ENCODE assay signal across 12 cellular contexts in genomic region chr20:38315290-38315966, GRCh38. TPM values are rescaled to one million over a fixed set of nuclear protein-coding genes. Genes with fewer than 3 reads are reported as not detected.
DNase-seq lines count a peak whose midpoint lies in the region; ATAC-seq, FAIRE-seq and TF ChIP-seq lines count a peak whose summit lies in the region.
"Had no signal": no experiment of that assay in that cellular context is flagged by ENCODE, and none has a peak within 500 bp of the region (broad histone marks: within the 10 kb centered on the region; RNA-seq: fewer than 3 reads in every experiment).

No MANE protein-coding gene starts in this region.

- POLR2A ChIA-PET in BJ (lab: Charles Lee) (no interaction called here), K562 (lab: Yijun Ruan, JAX) (interaction anchor here (0.6 kb wide), 2 partner anchors 124 to 852 kb away, joined by 3 read pairs; no protein-coding TSS in a partner anchor)
- POLR2A ChIA-PET in CD8-positive, alpha-beta T cell (lab: Charles Lee), result no interaction called here

- no TSS peak for BruUV-seq in K562 (replicated peaks; lab: Mats Ljungman, UMichigan)

- 0 out of 4 replicates have a peak, but pooled peaks of 1 of the 2 experiments have one; percentile 29 for TF ChIP-seq RAD21 in K562 (CRISPR knock-in tag; conservative IDR thresholded peaks at IDR 0.05 in 1 of 2, IDR thresholded peaks at IDR 0.05 in 1 of 2)

- H3K27ac Mint-ChIP-seq in CD8-positive, alpha-beta T cell, result no peak overlapping the region

- no peak overlapping the region for H3K27ac ChIP-seq in K562 (ENCODE audit: extremely low read depth, low read depth, low read length)
- H3K27ac ChIP-seq in CD8-positive, alpha-beta T cell (ENCODE audit: low read depth, low read length), result no peak overlapping the region

- H3K36me3 ChIP-seq in BJ (ENCODE audit: control insufficient read depth, insufficient read depth, low read length) (no peaks in the 10 kb centered on the region), K562 (ENCODE audit: control insufficient read depth, insufficient read depth, low read length) (no peaks in the 10 kb centered on the region)
- no peaks in the 10 kb centered on the region for H3K36me3 ChIP-seq in CD8-positive, alpha-beta T cell (ENCODE audit: insufficient read depth, low read length)

- CTCF ChIA-PET in BJ (lab: Yijun Ruan, JAX) (interaction anchor here (0.7 to 5.7 kb wide), 12 partner anchors 10 to 151 kb away, joined by 3 to 27 read pairs (median 4); partner anchors contain the start of gene BPI), K562 (lab: Yijun Ruan, JAX; ENCODE audit: low intra/inter-chr PET ratio) (no interaction called here)
- CTCF ChIA-PET in CD8-positive, alpha-beta T cell (lab: Charles Lee), result no interaction called here

- WGBS in K562 (ENCODE audit: insufficient coverage, low coverage, missing lambda C conversion rate), result 0% methylated on average over 3 of the region's 5 CpGs

- no peaks in the 10 kb centered on the region for H3K36me3 Mint-ChIP-seq in CD8-positive, alpha-beta T cell

- no peaks in the 10 kb centered on the region for H3K9me3 ChIP-seq in K562 (replicated peaks; ENCODE audit: control insufficient read depth, insufficient read depth, low read depth, low read length)
- no peaks in the 10 kb centered on the region for H3K9me3 ChIP-seq in CD8-positive, alpha-beta T cell (ENCODE audit: low read length)

- no peak for ATAC-seq in K562
- ATAC-seq in HG02798 (IDR thresholded peaks at IDR 0.05; ENCODE audit: poor library complexity, unreplicated experiment), result no peak
- ATAC-seq in CD8-positive, alpha-beta T cell, result no peak

- H3K9me3 Mint-ChIP-seq in CD8-positive, alpha-beta T cell, result no peaks in the 10 kb centered on the region

- H3K9ac ChIP-seq in K562 (ENCODE audit: insufficient read depth in 1 of 2, low read depth in 2 of 2, low read length in 2 of 2), result no peak overlapping the region

- in situ Hi-C loops in K562 (cut with MboI), result no loop called here

- intact Hi-C loops in K562 (cut with micrococcal nuclease), result no loop called here
- intact Hi-C loops in CD8-positive, alpha-beta T cell (cut with DNase I, micrococcal nuclease), result no loop called here

- H3K4me1 ChIP-seq in K562 (replicated peaks in 1 of 2; ENCODE audit: control insufficient read depth in 2 of 2, insufficient read depth in 2 of 2, low read length in 2 of 2), result no peaks in the 10 kb centered on the region
- no peaks in the 10 kb centered on the region for H3K4me1 ChIP-seq in CD8-positive, alpha-beta T cell (ENCODE audit: insufficient read depth, low read length)

- H3K4me3 ChIP-seq in BJ (ENCODE audit: low read depth, low read length) (no peak overlapping the region), K562 (no peak overlapping the region)
- H3K4me3 ChIP-seq in CD8-positive, alpha-beta T cell (ENCODE audit: low read depth, low read length), result no peak overlapping the region

- no peak overlapping the region for H3K4me2 ChIP-seq in K562 (ENCODE audit: insufficient read depth, low read length)

- DNase-seq in BJ (ENCODE audit: low read depth), result no peak
- peak; percentile 62 for DNase-seq in M059J (ENCODE audit: low read depth)
- no peak for DNase-seq in K562 (ENCODE audit: extremely low read depth in 1 of 4, low spot score in 3 of 4)
- DNase-seq in lung microvascular endothelial cell (ENCODE audit: low read depth in 2 of 2), result peak; percentile 36 to 45
- no peak for DNase-seq in CD8-positive, alpha-beta T cell
- DNase-seq in NCI-H2196 (lab: John Stamatoyannopoulos, UW; ENCODE audit: unreplicated experiment), result no peak
- no peak for DNase-seq in activated CD4-positive, alpha-beta T cell treated with anti-CD3 and anti-CD28 coated beads, Interleukin-2, amount 50 U/mL, for 48 hours
- DNase-seq: cortex of kidney, DMS153, NCI-H1694 treated with DMSO at 0.1 percent for 48 hours, SHP77 treated with DMSO at 0.1 percent for 48 hours had no signal

- TF ChIP-seq EP300 in K562 (IDR thresholded peaks at IDR 0.05; ENCODE audit: low read length), result no peak

- no peak for FAIRE-seq in K562 (lab: Jason Lieb, UNC)

- H3K4me3 Mint-ChIP-seq in CD8-positive, alpha-beta T cell, result no peak overlapping the region

- H3K27me3 ChIP-seq in BJ (ENCODE audit: control insufficient read depth, insufficient read depth, low read length), result peaks cover 9% of the 10 kb centered on the region
- H3K27me3 ChIP-seq in K562 (ENCODE audit: control insufficient read depth in 2 of 2, insufficient read depth in 2 of 2, low read length in 2 of 2), result peaks cover 5 to 24% of the 10 kb centered on the region in 2 experiments; a peak in 4 of 5 replicates
- peaks cover 7% of the 10 kb centered on the region for H3K27me3 ChIP-seq in CD8-positive, alpha-beta T cell (ENCODE audit: insufficient read depth, low read length)

- H3K9me1 ChIP-seq in K562 (ENCODE audit: control insufficient read depth, insufficient read depth, low read length), result no peaks in the 10 kb centered on the region

- H4K20me1 ChIP-seq in K562 (replicated peaks; ENCODE audit: control insufficient read depth, insufficient read depth, low read length), result no peaks in the 10 kb centered on the region

- H3K4me1 Mint-ChIP-seq in CD8-positive, alpha-beta T cell (ENCODE audit: low read depth), result no peaks in the 10 kb centered on the region

- no peaks in the 10 kb centered on the region for H3K79me2 ChIP-seq in K562 (ENCODE audit: control insufficient read depth, insufficient read depth, low read length)

- peaks cover 45% of the 10 kb centered on the region for H3K27me3 Mint-ChIP-seq in CD8-positive, alpha-beta T cell (ENCODE audit: low read depth)

- TF ChIP-seq CTCF in BJ (IDR thresholded peaks at IDR 0.05; ENCODE audit: insufficient read depth, low read depth, low read length), result peak; percentile 41
- 0 out of 6 replicates have a peak, but pooled peaks of 2 of the 3 experiments have one; percentile 12 to 22 for TF ChIP-seq CTCF in K562 (IDR thresholded peaks at IDR 0.05 in 2 of 3, conservative IDR thresholded peaks at IDR 0.05 in 1 of 3; ENCODE audit: insufficient read depth in 2 of 3, low read depth in 1 of 3, low read length in 3 of 3)
- no peak for TF ChIP-seq CTCF in CD8-positive, alpha-beta T cell (IDR thresholded peaks at IDR 0.05)

- no peak for TF ChIP-seq POLR2A in K562 (conservative IDR thresholded peaks at IDR 0.05)

- no peak overlapping the region for H2AFZ ChIP-seq in K562 (ENCODE audit: low read depth, low read length)

RNA-seq across cellular contexts. Expression of gene BPI, which starts 11.5 kb away (rescaled TPM):
- 0.69 and 1.1 TPM in 2 replicates for polyA plus RNA-seq in BJ (2011; rRNA removed)
- 0.38 TPM in 1 of 2 replicates, not detected in the other for polyA minus RNA-seq in BJ (2011; rRNA and poly(A)+ RNA removed)
- 0.91 and 1.5 TPM in 2 replicates for total RNA-seq in M059J (2014; rRNA removed; shearing (Covaris generic))
- not detected in 2 replicates for total RNA-seq in K562 (2011; cell fraction: chromatin; rRNA removed; ENCODE audit: low replicate concordance)
- not detected in 2 replicates for total RNA-seq in K562 (2011; cell fraction: nucleolus; rRNA removed)
- total RNA-seq in K562 (2011; cell fraction: nucleoplasm; rRNA removed), result not detected in 2 replicates
- total RNA-seq in K562 (2014; rRNA removed), result not detected in 2 replicates
- total RNA-seq in K562 (2014; rRNA removed; fragmentation: Illumina TruSeq; extraction: Trizol), result not detected in 2 replicates
- not detected in 2 replicates for total RNA-seq in K562 (2015; rRNA removed; fragmentation: Illumina TruSeq; extraction: Trizol)
- total RNA-seq in K562 (2021), result not detected in 2 replicates
- not detected in 2 replicates for polyA plus RNA-seq in K562 (2011; rRNA removed)
- not detected in 2 replicates for polyA plus RNA-seq in K562 (2011; cell fraction: cytosol; rRNA removed)
- polyA plus RNA-seq in K562 (2011; cell fraction: nucleus; rRNA removed), result not detected in 2 replicates
- polyA plus RNA-seq in K562 (2012), result not detected in 2 replicates
- not detected in 2 replicates for polyA plus RNA-seq in K562 (2014; fragmentation: Illumina TruSeq; extraction: Trizol)
- polyA plus RNA-seq in K562 (2014; fragmentation: Nextera tagmentation; extraction: Ambion mirVana), result not detected
- polyA plus RNA-seq in K562 (2014; rRNA removed), result not detected in 2 replicates
- not detected in 2 replicates for polyA minus RNA-seq in K562 (2011; rRNA and poly(A)+ RNA removed)
- not detected in 2 replicates for polyA minus RNA-seq in K562 (2011; cell fraction: cytosol; rRNA and poly(A)+ RNA removed)
- not detected in 2 replicates for polyA minus RNA-seq in K562 (2011; cell fraction: nucleus; rRNA and poly(A)+ RNA removed)
- total RNA-seq in lung microvascular endothelial cell, result not detected in 2 replicates
- total RNA-seq in CD8-positive, alpha-beta T cell, result not detected

RNA-seq across cellular contexts. Expression of gene LBP, which starts 30.9 kb away (rescaled TPM):
- polyA plus RNA-seq in BJ (2011; rRNA removed) (0.04 TPM in 2 replicates), K562 (2011; rRNA removed) (0.10 TPM in 1 of 2 replicates, not detected in the other), K562 (2014; fragmentation: Illumina TruSeq; extraction: Trizol) (0.15 TPM in 1 of 2 replicates, not detected in the other), K562 (2014; fragmentation: Nextera tagmentation; extraction: Ambion mirVana) (under 1 TPM; 0.06 to 0.07 TPM), K562 (2014; rRNA removed) (not detected in 2 replicates)
- polyA minus RNA-seq in BJ (2011; rRNA and poly(A)+ RNA removed), result not detected in 2 replicates
- 0.22 TPM in 1 of 2 replicates, not detected in the other for total RNA-seq in M059J (2014; rRNA removed; shearing (Covaris generic))
- not detected in 2 replicates for total RNA-seq in K562 (2011; cell fraction: chromatin; rRNA removed; ENCODE audit: low replicate concordance)
- not detected in 2 replicates for total RNA-seq in K562 (2011; cell fraction: nucleolus; rRNA removed)
- total RNA-seq in K562 (2011; cell fraction: nucleoplasm; rRNA removed), result not detected in 2 replicates
- total RNA-seq in K562 (2014; rRNA removed) (0.08 TPM in 1 of 2 replicates, not detected in the other), K562 (2014; rRNA removed; fragmentation: Illumina TruSeq; extraction: Trizol) (not detected in 2 replicates), K562 (2015; rRNA removed; fragmentation: Illumina TruSeq; extraction: Trizol) (0.07 and 0.11 TPM in 2 replicates), K562 (2021) (0.11 and 0.31 TPM in 2 replicates), lung microvascular endothelial cell (under 0.01 TPM in 2 replicates)
- polyA plus RNA-seq in K562 (2011; cell fraction: cytosol; rRNA removed), result 0.12 and 0.15 TPM in 2 replicates
- not detected in 2 replicates for polyA plus RNA-seq in K562 (2011; cell fraction: nucleus; rRNA removed)
- polyA plus RNA-seq in K562 (2012), result 0.17 and 0.22 TPM in 2 replicates
- 0.11 and 0.18 TPM in 2 replicates for polyA minus RNA-seq in K562 (2011; rRNA and poly(A)+ RNA removed)
- not detected in 2 replicates for polyA minus RNA-seq in K562 (2011; cell fraction: cytosol; rRNA and poly(A)+ RNA removed)
- polyA minus RNA-seq in K562 (2011; cell fraction: nucleus; rRNA and poly(A)+ RNA removed), result not detected in 2 replicates
- not detected for total RNA-seq in CD8-positive, alpha-beta T cell

RNA-seq across cellular contexts. Expression of gene KIAA1755, which starts 54.9 kb away (rescaled TPM):
- polyA plus RNA-seq in BJ (2011; rRNA removed), result 5.3 and 9.7 TPM in 2 replicates
- 7.9 TPM in 2 replicates for polyA minus RNA-seq in BJ (2011; rRNA and poly(A)+ RNA removed)
- total RNA-seq in M059J (2014; rRNA removed; shearing (Covaris generic)), result 1.8 and 3.8 TPM in 2 replicates
- total RNA-seq in K562 (2011; cell fraction: chromatin; rRNA removed; ENCODE audit: low replicate concordance), result not detected in 2 replicates
- total RNA-seq in K562 (2011; cell fraction: nucleolus; rRNA removed), result not detected in 2 replicates
- not detected in 2 replicates for total RNA-seq in K562 (2011; cell fraction: nucleoplasm; rRNA removed)
- not detected in 2 replicates for total RNA-seq in K562 (2014; rRNA removed)
- not detected in 2 replicates for total RNA-seq in K562 (2014; rRNA removed; fragmentation: Illumina TruSeq; extraction: Trizol)
- not detected in 2 replicates for total RNA-seq in K562 (2015; rRNA removed; fragmentation: Illumina TruSeq; extraction: Trizol)
- not detected in 2 replicates for total RNA-seq in K562 (2021)
- polyA plus RNA-seq in K562 (2011; rRNA removed), result not detected in 2 replicates
- not detected in 2 replicates for polyA plus RNA-seq in K562 (2011; cell fraction: cytosol; rRNA removed)
- polyA plus RNA-seq in K562 (2011; cell fraction: nucleus; rRNA removed), result not detected in 2 replicates
- polyA plus RNA-seq in K562 (2012), result 0.11 TPM in 1 of 2 replicates, not detected in the other
- polyA plus RNA-seq in K562 (2014; fragmentation: Illumina TruSeq; extraction: Trizol), result not detected in 2 replicates
- not detected for polyA plus RNA-seq in K562 (2014; fragmentation: Nextera tagmentation; extraction: Ambion mirVana)
- polyA plus RNA-seq in K562 (2014; rRNA removed), result 0.12 TPM in 1 of 2 replicates, not detected in the other
- not detected in 2 replicates for polyA minus RNA-seq in K562 (2011; rRNA and poly(A)+ RNA removed)
- polyA minus RNA-seq in K562 (2011; cell fraction: cytosol; rRNA and poly(A)+ RNA removed), result not detected in 2 replicates
- not detected in 2 replicates for polyA minus RNA-seq in K562 (2011; cell fraction: nucleus; rRNA and poly(A)+ RNA removed)
- total RNA-seq in lung microvascular endothelial cell, result under 0.01 TPM in 1 of 2 replicates, not detected in the other
- not detected for total RNA-seq in CD8-positive, alpha-beta T cell

Comparison
In these comparisons a context has a peak if more than half of its experiments do, and no peak if none do; other contexts are left out.
1. DNase-seq: peak in M059J (single experiment) and lung microvascular endothelial cell (2 of 2); none in BJ (single experiment), K562 (0 of 4), CD8-positive, alpha-beta T cell (0 of 7), NCI-H2196 (single experiment) and activated CD4-positive, alpha-beta T cell treated with anti-CD3 and anti-CD28 coated beads, Interleukin-2, amount 50 U/mL, for 48 hours (0 of 2).